In genomic region chr4:176036585-176037205, GRCh38 we compare ENCODE assay signal across 18 cellular contexts. TPM values are rescaled to one million over a fixed set of nuclear protein-coding genes. Genes with fewer than 3 reads are reported as not detected.
DNase-seq lines count a peak whose midpoint lies in the region; ATAC-seq and TF ChIP-seq lines count a peak whose summit lies in the region.
"Had no signal": no experiment of that assay in that cellular context is flagged by ENCODE, and none has a peak within 500 bp of the region (broad histone marks: within the 10 kb centered on the region; RNA-seq: fewer than 3 reads in every experiment).

No MANE protein-coding gene starts in this region.

- DNase-seq in DND-41, result no peak
- no peak for DNase-seq in RWPE1 (ENCODE audit: low spot score)
- DNase-seq in activated naive CD8-positive, alpha-beta T cell treated with anti-CD3 and anti-CD28 coated beads for 36 hours, result no peak
- DNase-seq in NCI-H1092 treated with DMSO at 0.1 percent for 48 hours (lab: John Stamatoyannopoulos, UW), result no peak
- DNase-seq: CD4-positive, alpha-beta memory T cell; MG63; NCI-H2107; SK-N-SH; stimulated activated CD4-positive, alpha-beta T cell treated with anti-CD3 and anti-CD28 coated beads, Interleukin-15, amount 100 ng/mL, for 24 hours; testis had no signal

- H3K9me3 Mint-ChIP-seq in activated naive CD8-positive, alpha-beta T cell treated with anti-CD3 and anti-CD28 coated beads for 36 hours, result peaks cover 10% of the 10 kb centered on the region
- H3K9me3 Mint-ChIP-seq: dendritic cell treated with granulocyte-macrophage colony-stimulating factor and Interleukin-4, amounts not matched to agents 40 ng/mL and 50 ng/mL, for 4 days had no signal

- no peak overlapping the region for H3K27ac Mint-ChIP-seq in activated naive CD8-positive, alpha-beta T cell treated with anti-CD3 and anti-CD28 coated beads for 36 hours
- H3K27ac Mint-ChIP-seq: CD4-positive, alpha-beta memory T cell; dendritic cell treated with granulocyte-macrophage colony-stimulating factor and Interleukin-4, amounts not matched to agents 40 ng/mL and 50 ng/mL, for 4 days had no signal

- no peaks in the 10 kb centered on the region for H4K20me1 ChIP-seq in DND-41 (ENCODE audit: insufficient read depth, low read length)

- CTCF ChIA-PET in RWPE1 (lab: Yijun Ruan, JAX), result interaction anchor here (0.6 kb wide), 1 partner anchor 122 kb away, joined by 3 read pairs; no protein-coding TSS in a partner anchor

- H3K4me1 Mint-ChIP-seq in activated naive CD8-positive, alpha-beta T cell treated with anti-CD3 and anti-CD28 coated beads for 36 hours, result peaks cover 4% of the 10 kb centered on the region
- H3K4me1 Mint-ChIP-seq: CD4-positive, alpha-beta memory T cell had no signal

- no peak for TF ChIP-seq CTCF in DND-41 (IDR thresholded peaks at IDR 0.05; ENCODE audit: borderline replicate concordance, extremely low read depth, low read length, poor library complexity, severe bottlenecking)
- no peak for TF ChIP-seq CTCF in RWPE1 (conservative IDR thresholded peaks at IDR 0.05; ENCODE audit: low read depth)

- H3K9me3 ChIP-seq in DND-41 (ENCODE audit: insufficient read depth, low read length, severe bottlenecking), result no peaks in the 10 kb centered on the region
- H3K9me3 ChIP-seq: A549, MG63, SK-N-SH, testis had no signal

- H3K36me3 ChIP-seq in DND-41 (ENCODE audit: insufficient read depth, low read length), result no peaks in the 10 kb centered on the region
- H3K36me3 ChIP-seq: MG63 had no signal

- H3K27me3 ChIP-seq in DND-41 (ENCODE audit: insufficient read depth, low read length, poor library complexity), result peaks cover 3% of the 10 kb centered on the region
- H3K27me3 ChIP-seq: hepatocyte, MG63, testis had no signal

- no peak overlapping the region for H3K4me3 Mint-ChIP-seq in activated naive CD8-positive, alpha-beta T cell treated with anti-CD3 and anti-CD28 coated beads for 36 hours
- H3K4me3 Mint-ChIP-seq: CD4-positive, alpha-beta memory T cell; dendritic cell treated with granulocyte-macrophage colony-stimulating factor and Interleukin-4, amounts not matched to agents 40 ng/mL and 50 ng/mL, for 4 days had no signal

- ATAC-seq in DND-41 (ENCODE audit: insufficient read depth, low read depth) (peak; percentile 64), GM19455 (IDR thresholded peaks at IDR 0.05; ENCODE audit: unreplicated experiment) (peak; percentile 60), HG02759 (IDR thresholded peaks at IDR 0.05; ENCODE audit: unreplicated experiment) (peak; percentile 77), HG03442 (IDR thresholded peaks at IDR 0.05; ENCODE audit: unreplicated experiment) (peak; percentile 80), HG03175 (IDR thresholded peaks at IDR 0.05; ENCODE audit: unreplicated experiment) (no peak)
- ATAC-seq: A549 had no signal

- peaks cover 5% of the 10 kb centered on the region for H3K27me3 Mint-ChIP-seq in activated naive CD8-positive, alpha-beta T cell treated with anti-CD3 and anti-CD28 coated beads for 36 hours
- H3K27me3 Mint-ChIP-seq: CD4-positive, alpha-beta memory T cell; dendritic cell treated with granulocyte-macrophage colony-stimulating factor and Interleukin-4, amounts not matched to agents 40 ng/mL and 50 ng/mL, for 4 days had no signal

- H3K36me3 Mint-ChIP-seq in activated naive CD8-positive, alpha-beta T cell treated with anti-CD3 and anti-CD28 coated beads for 36 hours, result no peaks in the 10 kb centered on the region
- H3K36me3 Mint-ChIP-seq: CD4-positive, alpha-beta memory T cell had no signal

- no peak overlapping the region for H3K9ac ChIP-seq in DND-41 (ENCODE audit: low read depth, low read length)
- H3K9ac ChIP-seq: SK-N-SH had no signal

- no peak overlapping the region for H3K27ac ChIP-seq in DND-41 (ENCODE audit: low read length)
- no peak overlapping the region for H3K27ac ChIP-seq in RWPE1
- H3K27ac ChIP-seq: A549, hepatocyte, testis had no signal

- no peaks in the 10 kb centered on the region for H3K79me2 ChIP-seq in DND-41 (ENCODE audit: insufficient read depth, low read length)
- H3K79me2 ChIP-seq: hepatocyte had no signal

- no peak overlapping the region for H2AFZ ChIP-seq in DND-41 (ENCODE audit: low read depth, low read length)
- H2AFZ ChIP-seq: hepatocyte had no signal

- no peaks in the 10 kb centered on the region for H3K4me1 ChIP-seq in DND-41 (ENCODE audit: insufficient read depth, low read length)
- H3K4me1 ChIP-seq: A549, testis had no signal

- no peak overlapping the region for H3K4me3 ChIP-seq in DND-41 (ENCODE audit: low read depth in 1 of 2, low read length in 2 of 2)
- H3K4me3 ChIP-seq: A549, hepatocyte, MG63, testis had no signal

- POLR2A ChIA-PET in RWPE1 (lab: Yijun Ruan, JAX; ENCODE audit: low non-redundant PET), result no interaction called here

- no peak overlapping the region for H3K4me2 ChIP-seq in DND-41 (ENCODE audit: insufficient read depth, low read length)
- H3K4me2 ChIP-seq: A549, hepatocyte, SK-N-SH had no signal

RNA-seq across cellular contexts. Expression of gene WDR17, which starts 28.9 kb away (rescaled TPM):
- 1 to 10 TPM; 1.9 to 2.7 TPM for total RNA-seq in activated naive CD8-positive, alpha-beta T cell treated with anti-CD3 and anti-CD28 coated beads for 36 hours
- total RNA-seq: myocyte had no signal
